ENCODE assay signal across 10 cellular contexts in genomic region chr7:128041203-128041602, GRCh38. TPM values are rescaled to one million over a fixed set of nuclear protein-coding genes. Genes with fewer than 3 reads are reported as not detected.
DNase-seq lines count a peak whose midpoint lies in the region; FAIRE-seq and TF ChIP-seq lines count a peak whose summit lies in the region.
"Had no signal": no experiment of that assay in that cellular context is flagged by ENCODE, and none has a peak within 500 bp of the region (broad histone marks: within the 10 kb centered on the region; RNA-seq: fewer than 3 reads in every experiment).

No MANE protein-coding gene starts in this region.

- no peak for FAIRE-seq in HTR-8/SVneo (lab: Jason Lieb, UNC)

- no peak overlapping the region for H3K27ac ChIP-seq in brain microvascular endothelial cell
- peak overlapping the region; percentile 42 for H3K27ac ChIP-seq in layer of hippocampus (ENCODE audit: low read depth, low read length)
- no peak overlapping the region for H3K27ac ChIP-seq in colonic mucosa
- H3K27ac ChIP-seq: BLaER1 treated with 17β-estradiol and CSF1 and Interleukin-3, amounts not matched to agents 10 nM and 100 nM had no signal

- H3K4me1 ChIP-seq in colonic mucosa: peaks cover 8% of the 10 kb centered on the region

- intact Hi-C loops in cardiac septum (cut with DNase I) (no loop called here), colonic mucosa (cut with DNase I) (no loop called here)

- H3K9me3 ChIP-seq in colonic mucosa: no peaks in the 10 kb centered on the region
- H3K9me3 ChIP-seq: BLaER1 treated with 17β-estradiol and CSF1 and Interleukin-3, amounts not matched to agents 10 nM and 100 nM had no signal

- peak; percentile 50 for DNase-seq in AG10803 (ENCODE audit: low read depth)
- peak; percentile 19 for DNase-seq in HTR-8/SVneo (ENCODE audit: insufficient read length, low spot score)
- peak; percentile 81 for DNase-seq in brain microvascular endothelial cell
- DNase-seq in cardiac septum (ENCODE audit: low spot score): no peak
- no peak for DNase-seq in colonic mucosa
- DNase-seq in cortex of kidney (lab: John Stamatoyannopoulos, UW): no peak
- DNase-seq in putamen (ENCODE audit: low spot score): no peak
- DNase-seq: KBM-7 had no signal

- no peak overlapping the region for H3K9ac ChIP-seq in colonic mucosa (ENCODE audit: low read depth in 2 of 2, low read length in 2 of 2)
- H3K9ac ChIP-seq: BLaER1 treated with 17β-estradiol and CSF1 and Interleukin-3, amounts not matched to agents 10 nM and 100 nM had no signal

- H3K36me3 ChIP-seq in brain microvascular endothelial cell (replicated peaks): peaks cover 6% of the 10 kb centered on the region
- H3K36me3 ChIP-seq in colonic mucosa: no peaks in the 10 kb centered on the region

- in situ Hi-C loops in brain microvascular endothelial cell (cut with HindIII; ENCODE audit: low pct_ligation_motif_present, low sequenced_read_pairs): no loop called here

- TF ChIP-seq CTCF in AG10803 (conservative IDR thresholded peaks at IDR 0.05; ENCODE audit: low read length) (no peak), brain microvascular endothelial cell (IDR thresholded peaks at IDR 0.05; ENCODE audit: low read depth, low read length, missing control alignments) (no peak), colonic mucosa (IDR thresholded peaks at IDR 0.05) (no peak)

- H3K27me3 ChIP-seq in brain microvascular endothelial cell (replicated peaks): no peaks in the 10 kb centered on the region
- no peaks in the 10 kb centered on the region for H3K27me3 ChIP-seq in layer of hippocampus (ENCODE audit: control insufficient read depth, insufficient read depth, low read length)
- H3K27me3 ChIP-seq in colonic mucosa: no peaks in the 10 kb centered on the region
- H3K27me3 ChIP-seq: BLaER1 treated with 17β-estradiol and CSF1 and Interleukin-3, amounts not matched to agents 10 nM and 100 nM had no signal

- no peak overlapping the region for H3K4me3 ChIP-seq in AG10803 (ENCODE audit: low read length)
- no peak overlapping the region for H3K4me3 ChIP-seq in brain microvascular endothelial cell (ENCODE audit: low read depth, low read length)
- H3K4me3 ChIP-seq in colonic mucosa: no peak overlapping the region
- H3K4me3 ChIP-seq: BLaER1 treated with 17β-estradiol and CSF1 and Interleukin-3, amounts not matched to agents 10 nM and 100 nM had no signal

RNA-seq across cellular contexts. Expression of gene LRRC4, which starts 10.0 kb away (rescaled TPM):
- total RNA-seq in cardiac septum (3.7 TPM), colonic mucosa (1 to 10 TPM in 1 of 2 donors, under 1 TPM in 1; 0.17 to 1.9 TPM)

Comparison
In these comparisons a context has a peak if more than half of its experiments do, and no peak if none do; other contexts are left out.
1. DNase-seq: peak in AG10803 (single experiment), HTR-8/SVneo (single experiment) and brain microvascular endothelial cell (single experiment); none in cardiac septum (single experiment), colonic mucosa (single experiment), cortex of kidney (single experiment) and putamen (single experiment).